Comparison of ENCODE assay signal across 8 cellular contexts in the genomic region with DNA sequence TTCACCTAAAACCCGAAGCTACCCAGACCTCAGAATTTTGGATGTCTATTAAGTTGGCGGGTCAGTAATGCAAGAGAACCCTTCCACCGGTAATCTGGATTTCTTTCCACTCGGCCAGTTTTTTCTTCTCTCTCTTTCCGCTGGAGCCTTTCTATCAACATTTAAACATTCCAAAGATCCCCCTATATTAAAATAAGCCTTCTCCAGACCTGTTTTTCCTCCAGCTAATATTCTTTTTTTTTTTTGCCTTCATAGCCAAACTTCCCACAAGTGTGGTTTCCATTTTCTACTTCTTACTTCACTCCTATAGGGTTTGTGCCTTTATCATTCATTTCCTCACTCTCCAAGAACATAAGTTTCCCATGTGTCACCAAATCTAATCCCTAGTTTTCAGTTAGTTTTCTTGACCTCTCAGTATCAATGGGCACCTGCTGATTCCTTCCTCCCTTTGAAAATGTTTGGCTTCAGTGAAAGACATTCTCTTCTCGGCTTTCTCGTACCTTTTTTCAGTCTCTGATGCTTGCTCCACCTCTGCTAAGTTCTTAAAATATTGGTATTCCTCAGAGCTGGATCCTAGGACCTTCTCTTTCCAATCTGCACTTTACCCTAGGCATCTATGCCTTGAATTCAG. TPM values are rescaled to one million over a fixed set of nuclear protein-coding genes. Genes with fewer than 3 reads are reported as not detected.
DNase-seq lines count a peak whose midpoint lies in the region; ATAC-seq and TF ChIP-seq lines count a peak whose summit lies in the region.

No MANE protein-coding gene starts in this region.

- peaks cover 10 to 13% of the 10 kb centered on the region in 2 donors for H3K36me3 Mint-ChIP-seq in activated T-cell treated with anti-CD3 and anti-CD28 coated beads, Interleukin-2, amount 50 U/mL, for 72 hours (ENCODE audit: insufficient read depth in 2 of 2)

- H3K4me1 Mint-ChIP-seq in activated T-cell treated with anti-CD3 and anti-CD28 coated beads, Interleukin-2, amount 50 U/mL, for 72 hours (ENCODE audit: low read depth): peaks cover 43% of the 10 kb centered on the region

- TF ChIP-seq CTCF in liver (IDR thresholded peaks at IDR 0.05; ENCODE audit: low read depth, low read length, missing input control) (no peak), tibial nerve (IDR thresholded peaks at IDR 0.05) (no peak)

- ATAC-seq in activated T-cell treated with anti-CD3 and anti-CD28 coated beads, Interleukin-2, amount 50 U/mL, for 72 hours (replicated peaks in 1 of 2): no peak
- ATAC-seq in GM21360 (IDR thresholded peaks at IDR 0.05; ENCODE audit: unreplicated experiment): no peak

- WGBS in liver: 5% methylated on average over 7 of the region's 7 CpGs
- 6 to 7% methylated on average over 6 of the region's 7 CpGs for WGBS in tibial nerve, 2 donors

- no peak for TF ChIP-seq EP300 in tibial nerve (IDR thresholded peaks at IDR 0.05)

- H3K4me3 ChIP-seq in liver (ENCODE audit: low read depth in 1 of 3, low read length in 3 of 3) (peak overlapping the region; percentile 66 to 85 (median 80)), tibial nerve (peak overlapping the region; percentile 58 to 90 (median 69))

- no peak for DNase-seq in activated T-cell treated with anti-CD3 and anti-CD28 coated beads, Interleukin-2, amount 50 U/mL, for 72 hours
- DNase-seq in activated T-cell treated with anti-CD3 and anti-CD28 coated beads, Interleukin-2, amount 50 U/mL, for 48 hours: no peak
- DNase-seq in tibial nerve (ENCODE audit: low spot score in 2 of 2) (no peak), DMS153 (lab: John Stamatoyannopoulos, UW) (no peak)
- DNase-seq in stimulated activated CD4-positive, alpha-beta T cell treated with anti-CD3 and anti-CD28 coated beads, Interleukin-2, amount 100 ng/mL, for 48 hours: no peak

- H3K36me3 ChIP-seq in liver (ENCODE audit: control insufficient read depth in 4 of 4, insufficient read depth in 3 of 4, low read depth in 1 of 4, low read length in 3 of 4) (peaks cover 4 to 21% (median 18%) of the 10 kb centered on the region in 4 donors), tibial nerve (peaks cover 0 to 31% (median 9%) of the 10 kb centered on the region in 3 donors)

- H3K4me1 ChIP-seq in liver (ENCODE audit: control insufficient read depth in 4 of 4, insufficient read depth in 4 of 4, low read length in 3 of 4) (peaks cover 5 to 37% (median 19%) of the 10 kb centered on the region in 4 donors), tibial nerve (peaks cover 0 to 42% (median 19%) of the 10 kb centered on the region in 4 donors)

- H3K4me3 Mint-ChIP-seq in activated T-cell treated with anti-CD3 and anti-CD28 coated beads, Interleukin-2, amount 50 U/mL, for 72 hours: peak overlapping the region; percentile 97

- peak overlapping the region; percentile 99 for H3K27ac Mint-ChIP-seq in activated T-cell treated with anti-CD3 and anti-CD28 coated beads, Interleukin-2, amount 50 U/mL, for 72 hours

- no peaks in the 10 kb centered on the region for H3K9me3 Mint-ChIP-seq in activated T-cell treated with anti-CD3 and anti-CD28 coated beads, Interleukin-2, amount 50 U/mL, for 72 hours

- H3K27ac ChIP-seq in angular gyrus (ENCODE audit: low read depth, low read length) (peak overlapping the region; percentile 99), liver (ENCODE audit: low read depth in 1 of 2, low read length in 2 of 2) (peak overlapping the region; percentile 98 to 100), tibial nerve (peak overlapping the region; percentile 98 to 100 (median 98))

- H3K27me3 Mint-ChIP-seq in activated T-cell treated with anti-CD3 and anti-CD28 coated beads, Interleukin-2, amount 50 U/mL, for 72 hours (ENCODE audit: low read depth): no peaks in the 10 kb centered on the region

- TF ChIP-seq RAD21 in liver (IDR thresholded peaks at IDR 0.05): no peak

- H3K9me3 ChIP-seq in liver (ENCODE audit: control insufficient read depth in 4 of 4, low read length in 3 of 4) (no peaks in the 10 kb centered on the region), tibial nerve (no peaks in the 10 kb centered on the region)

- H3K27me3 ChIP-seq in liver (ENCODE audit: control insufficient read depth in 4 of 4, insufficient read depth in 4 of 4, low read length in 3 of 4) (no peaks in the 10 kb centered on the region), tibial nerve (no peaks in the 10 kb centered on the region)

- TF ChIP-seq POLR2A in tibial nerve (IDR thresholded peaks at IDR 0.05): no peak

- peak overlapping the region; percentile 67 to 76 for H3K9ac ChIP-seq in liver (ENCODE audit: low read depth in 1 of 2, low read length in 2 of 2)

TF ChIP-seq in liver, 16 proteins besides CTCF, POLR2A, EP300 and RAD21:
- TF ChIP-seq, protein P1, sequence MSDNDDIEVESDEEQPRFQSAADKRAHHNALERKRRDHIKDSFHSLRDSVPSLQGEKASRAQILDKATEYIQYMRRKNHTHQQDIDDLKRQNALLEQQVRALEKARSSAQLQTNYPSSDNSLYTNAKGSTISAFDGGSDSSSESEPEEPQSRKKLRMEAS (IDR thresholded peaks at IDR 0.05): no peak
- TF ChIP-seq EGR1 (IDR thresholded peaks at IDR 0.05; ENCODE audit: low read depth in 2 of 2): no peak
- no peak for TF ChIP-seq RXRA (IDR thresholded peaks at IDR 0.05)
- no peak for TF ChIP-seq HNF4A (conservative IDR thresholded peaks at IDR 0.05)
- TF ChIP-seq TAF1 (conservative IDR thresholded peaks at IDR 0.05): no peak
- TF ChIP-seq YY1 (IDR thresholded peaks at IDR 0.05): no peak
- TF ChIP-seq GABPA (IDR thresholded peaks at IDR 0.05 in 1 of 2, conservative IDR thresholded peaks at IDR 0.05 in 1 of 2): no peak
- no peak for TF ChIP-seq NR2F2 (IDR thresholded peaks at IDR 0.05)
- TF ChIP-seq FOXA2 (IDR thresholded peaks at IDR 0.05): no peak

RNA-seq across cellular contexts. Expression of a gene that starts 0.6 kb away (rescaled TPM):
- total RNA-seq in activated T-cell treated with anti-CD3 and anti-CD28 coated beads, Interleukin-2, amount 50 U/mL, for 72 hours: 10 to 100 TPM; 38.5 to 44.8 TPM
- total RNA-seq in liver (10 to 100 TPM; 10.8 to 17.0 TPM), tibial nerve (10 to 100 TPM; 37.9 to 64.9 (median 60.8) TPM)
- polyA plus RNA-seq in liver: 10 to 100 TPM; 34.9 to 50.4 TPM

RNA-seq across cellular contexts. Expression of a gene that starts 13.4 kb away (rescaled TPM):
- 100 to 1,000 TPM; 114 to 126 TPM for total RNA-seq in activated T-cell treated with anti-CD3 and anti-CD28 coated beads, Interleukin-2, amount 50 U/mL, for 72 hours
- total RNA-seq in liver (10 to 100 TPM; 38.2 to 40.3 TPM), tibial nerve (100 to 1,000 TPM in 1 of 4 donors, 10 to 100 TPM in 3; 66.8 to 106 (median 84.5) TPM)
- polyA plus RNA-seq in liver: 10 to 100 TPM in 1 of 2 donors, 1 to 10 TPM in 1; 3.0 to 11.1 TPM

RNA-seq across cellular contexts. Expression of a gene that starts 13.7 kb away (rescaled TPM):
- total RNA-seq in activated T-cell treated with anti-CD3 and anti-CD28 coated beads, Interleukin-2, amount 50 U/mL, for 72 hours: 10 to 100 TPM; 15.7 to 30.7 TPM
- total RNA-seq in liver: under 1 TPM; 0.59 to 0.79 TPM
- polyA plus RNA-seq in liver: under 1 TPM; 0.07 to 0.33 TPM
- 1 to 10 TPM; 2.1 to 6.9 (median 5.1) TPM for total RNA-seq in tibial nerve

RNA-seq across cellular contexts. Expression of a gene that starts 44.4 kb away (rescaled TPM):
- under 1 TPM; 0.09 to 0.14 TPM for total RNA-seq in activated T-cell treated with anti-CD3 and anti-CD28 coated beads, Interleukin-2, amount 50 U/mL, for 72 hours
- total RNA-seq in liver (10 to 100 TPM in 1 of 2 donors, 1 to 10 TPM in 1; 2.5 to 11.0 TPM), tibial nerve (10 to 100 TPM; 17.4 to 24.7 (median 19.4) TPM)
- polyA plus RNA-seq in liver: under 1 TPM; 0.89 to 0.99 TPM
